1 cellular context compared by ENCODE assay signal in genomic region chr16:25110392-25110947, GRCh38.
TF ChIP-seq lines count a peak whose summit lies in the region.

No MANE protein-coding gene starts in this region.

TF ChIP-seq in HEK293, 187 proteins besides CTCF, POLR2A, EP300 and RAD21 (continued from another document and continues in another):
- TF ChIP-seq ZBTB11 (tag by site-specific recombination; conservative IDR thresholded peaks at IDR 0.05; ENCODE audit: low read depth) (peak; percentile 43; the same call in 1 of the 2 replicates), EGR2 (tag by site-specific recombination; IDR thresholded peaks at IDR 0.05; ENCODE audit: low read depth) (no peak), KLF1 (tag by site-specific recombination; IDR thresholded peaks at IDR 0.05) (no peak), ZNF692 (tag by site-specific recombination; IDR thresholded peaks at IDR 0.05) (peak; percentile 7; the same call in 1 of the 2 replicates), ZNF169 (tag by site-specific recombination; IDR thresholded peaks at IDR 0.05) (no peak), ZBTB49 (tag by site-specific recombination; IDR thresholded peaks at IDR 0.05; ENCODE audit: low read depth) (no peak), ZNF76 (tag by site-specific recombination; IDR thresholded peaks at IDR 0.05; ENCODE audit: borderline replicate concordance, low read depth) (0 out of 2 replicates have a peak, but pooled peaks have one; percentile 10), ZSCAN30 (tag by site-specific recombination; IDR thresholded peaks at IDR 0.05) (no peak), PRDM10 (tag by site-specific recombination; IDR thresholded peaks at IDR 0.05) (peak; percentile 56), ZNF24 (tag by site-specific recombination; IDR thresholded peaks at IDR 0.05) (peak; percentile 11; the same call in 1 of the 2 replicates), ZNF664 (tag by site-specific recombination; IDR thresholded peaks at IDR 0.05) (no peak), ZNF132 (tag by site-specific recombination; IDR thresholded peaks at IDR 0.05; ENCODE audit: borderline replicate concordance) (no peak), TCF7L2 (IDR thresholded peaks at IDR 0.05; ENCODE audit: borderline replicate concordance, low read depth, low read length) (no peak), ZNF707 (tag by site-specific recombination; IDR thresholded peaks at IDR 0.05) (no peak), ZNF366 (tag by site-specific recombination; conservative IDR thresholded peaks at IDR 0.05) (no peak; the same call in 1 of the 2 replicates), ZNF747 (tag by site-specific recombination; IDR thresholded peaks at IDR 0.05) (no peak), ZBTB17 (tag by site-specific recombination; IDR thresholded peaks at IDR 0.05) (peak; percentile 73), BCL6B (tag by site-specific recombination; IDR thresholded peaks at IDR 0.05) (no peak), GLIS1 (tag by site-specific recombination; IDR thresholded peaks at IDR 0.05) (no peak), ZNF362 (tag by site-specific recombination; IDR thresholded peaks at IDR 0.05) (no peak), ZNF398 (tag by site-specific recombination; IDR thresholded peaks at IDR 0.05) (peak; percentile 36), MZF1 (tag by site-specific recombination; IDR thresholded peaks at IDR 0.05; ENCODE audit: borderline replicate concordance) (no peak), ZNF280D (tag by site-specific recombination; IDR thresholded peaks at IDR 0.05) (no peak), ZNF133 (tag by site-specific recombination; IDR thresholded peaks at IDR 0.05) (no peak), ZNF501 (tag by site-specific recombination; IDR thresholded peaks at IDR 0.05) (no peak), ZNF610 (tag by site-specific recombination; IDR thresholded peaks at IDR 0.05; ENCODE audit: borderline replicate concordance) (0 out of 2 replicates have a peak, but pooled peaks have one; percentile 6), ZNF449 (tag by site-specific recombination; IDR thresholded peaks at IDR 0.05) (no peak), ZNF302 (tag by site-specific recombination; IDR thresholded peaks at IDR 0.05; ENCODE audit: low read depth) (no peak), ZNF248 (tag by site-specific recombination; IDR thresholded peaks at IDR 0.05) (no peak), HIC1 (tag by site-specific recombination; IDR thresholded peaks at IDR 0.05) (no peak), ZSCAN23 (tag by site-specific recombination; IDR thresholded peaks at IDR 0.05) (no peak), ZNF670 (tag by site-specific recombination; IDR thresholded peaks at IDR 0.05; ENCODE audit: low read depth) (no peak), ZNF354C (tag by site-specific recombination; IDR thresholded peaks at IDR 0.05; ENCODE audit: borderline replicate concordance, low read depth) (no peak)
